1 cellular context compared by ENCODE assay signal in the genomic region with DNA sequence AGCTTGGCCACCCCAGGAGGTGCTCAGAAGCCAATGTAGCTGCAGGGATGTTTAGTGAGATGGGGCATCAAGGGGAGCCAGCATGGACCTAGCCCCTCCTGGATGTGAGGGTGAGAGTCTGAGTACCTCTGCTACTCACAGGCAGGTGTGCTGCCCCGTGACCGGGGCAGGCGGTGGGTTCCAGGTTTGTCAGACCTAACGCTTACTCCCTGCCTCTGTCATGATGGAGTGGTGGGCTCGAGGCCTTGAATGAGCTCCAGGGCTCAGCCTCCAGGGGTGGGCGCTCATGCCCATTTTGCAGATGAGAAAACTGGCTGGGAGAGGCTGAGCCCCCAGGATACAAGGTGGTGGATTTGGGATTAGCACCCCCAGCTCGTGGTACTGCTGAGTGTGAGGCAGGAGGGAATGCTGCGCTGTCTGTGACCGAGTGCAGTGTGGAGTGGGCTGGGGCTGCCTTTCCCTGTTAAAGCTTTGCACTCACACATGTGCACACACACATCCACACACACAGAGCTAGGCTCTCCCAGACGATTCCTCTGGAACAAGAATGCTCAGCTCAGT.
TF ChIP-seq lines count a peak whose summit lies in the region.

No MANE protein-coding gene starts in this region.

TF ChIP-seq in H1, 55 proteins besides CTCF, POLR2A, EP300 and RAD21:
- TF ChIP-seq CREB1 (IDR thresholded peaks at IDR 0.05) (no peak), SP1 (IDR thresholded peaks at IDR 0.05; ENCODE audit: low read depth, low read length) (no peak), MAFK (IDR thresholded peaks at IDR 0.05; ENCODE audit: low read depth, low read length) (no peak), ASH2L (IDR thresholded peaks at IDR 0.05; ENCODE audit: low read length) (no peak), SIRT6 (IDR thresholded peaks at IDR 0.05; ENCODE audit: low read length) (no peak), YY1 (IDR thresholded peaks at IDR 0.05; ENCODE audit: low read depth, low read length) (no peak), KDM1A (IDR thresholded peaks at IDR 0.05; ENCODE audit: borderline replicate concordance, low read length) (no peak), SRF (IDR thresholded peaks at IDR 0.05; ENCODE audit: low read depth, low read length) (no peak), JUND (IDR thresholded peaks at IDR 0.05; ENCODE audit: low read length) (no peak), BACH1 (IDR thresholded peaks at IDR 0.05; ENCODE audit: low read length) (no peak), HDAC2 (IDR thresholded peaks at IDR 0.05; ENCODE audit: borderline replicate concordance in 1 of 2, low read depth in 2 of 2, low read length in 2 of 2) (no peak), CHD2 (IDR thresholded peaks at IDR 0.05; ENCODE audit: low read length) (no peak), CBX5 (IDR thresholded peaks at IDR 0.05; ENCODE audit: low read depth, low read length) (no peak), KDM5A (IDR thresholded peaks at IDR 0.05; ENCODE audit: low read length) (no peak)
- TF ChIP-seq, protein P1, sequence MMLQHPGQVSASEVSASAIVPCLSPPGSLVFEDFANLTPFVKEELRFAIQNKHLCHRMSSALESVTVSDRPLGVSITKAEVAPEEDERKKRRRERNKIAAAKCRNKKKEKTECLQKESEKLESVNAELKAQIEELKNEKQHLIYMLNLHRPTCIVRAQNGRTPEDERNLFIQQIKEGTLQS (IDR thresholded peaks at IDR 0.05; ENCODE audit: insufficient read depth, low read depth, low read length), result no peak
